9 cellular contexts compared by ENCODE assay signal in the genomic region with DNA sequence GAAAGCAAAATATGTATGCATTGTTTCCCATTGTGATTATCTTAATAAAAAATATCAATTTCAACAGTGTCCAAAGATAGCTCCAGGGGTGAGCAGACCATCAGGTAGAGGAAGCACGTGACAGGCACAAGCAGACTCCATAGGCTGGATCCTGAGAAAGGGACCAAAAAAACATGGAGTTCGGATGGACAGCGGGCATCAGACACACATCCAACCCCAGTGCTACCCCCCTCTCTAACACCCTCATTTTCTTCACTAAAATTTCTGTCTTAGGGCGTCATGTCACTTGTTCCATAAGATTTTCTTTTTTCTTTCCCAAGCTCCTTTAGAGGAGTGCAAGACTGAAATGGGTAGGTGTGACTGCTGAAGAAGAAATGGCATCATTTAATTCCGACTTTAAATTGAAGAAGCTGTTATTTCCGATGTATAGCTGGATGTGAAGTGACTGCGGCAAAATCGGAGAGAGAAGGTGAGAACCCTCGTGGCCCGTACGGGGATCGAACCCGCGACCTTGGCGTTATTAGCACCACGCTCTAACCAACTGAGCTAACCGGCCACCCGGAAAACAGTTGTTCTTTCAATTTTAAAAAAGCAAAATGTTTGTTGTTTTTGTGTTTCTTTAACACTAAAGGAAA. TPM values are rescaled to one million over a fixed set of nuclear protein-coding genes. Genes with fewer than 3 reads are reported as not detected.
DNase-seq lines count a peak whose midpoint lies in the region; ATAC-seq and TF ChIP-seq lines count a peak whose summit lies in the region.
"Had no signal": no experiment of that assay in that cellular context is flagged by ENCODE, and none has a peak within 500 bp of the region (broad histone marks: within the 10 kb centered on the region; RNA-seq: fewer than 3 reads in every experiment).

No MANE protein-coding gene starts in this region.

- H3K4me3 Mint-ChIP-seq in natural killer cell treated with Interleukin-12 subunit alpha and Interleukin-12 subunit beta and Interleukin-15 and Interleukin-18, amount 100 ng/mL, for 72 hours = peak overlapping the region; percentile 70

- no peaks in the 10 kb centered on the region; the same call in 1 of the 2 replicates for H3K27me3 ChIP-seq in GM06990 (replicated peaks; ENCODE audit: control insufficient read depth, insufficient read depth, low read length)
- no peaks in the 10 kb centered on the region for H3K27me3 ChIP-seq in OCI-LY1 (ENCODE audit: insufficient read depth, low read length)

- H3K27ac Mint-ChIP-seq in natural killer cell treated with Interleukin-12 subunit alpha and Interleukin-12 subunit beta and Interleukin-15 and Interleukin-18, amount 100 ng/mL, for 72 hours = peak overlapping the region in 1 of 2 donors; percentile 48

- peaks cover 11 to 28% of the 10 kb centered on the region in 2 donors for H3K4me1 Mint-ChIP-seq in natural killer cell treated with Interleukin-12 subunit alpha and Interleukin-12 subunit beta and Interleukin-15 and Interleukin-18, amount 100 ng/mL, for 72 hours (ENCODE audit: low read depth in 2 of 2)

- H3K4me3 ChIP-seq in GM06990 (replicated peaks; ENCODE audit: low read depth, low read length) (peak overlapping the region; percentile 58), OCI-LY1 (ENCODE audit: low read depth, low read length, poor library complexity, severe bottlenecking) (no peak overlapping the region)

- no peaks in the 10 kb centered on the region for H3K9me3 Mint-ChIP-seq in natural killer cell treated with Interleukin-12 subunit alpha and Interleukin-12 subunit beta and Interleukin-15 and Interleukin-18, amount 100 ng/mL, for 72 hours

- no peak overlapping the region for H2AFZ ChIP-seq in OCI-LY1 (ENCODE audit: low read length)

- peak; percentile 72 for DNase-seq in GM06990 (ENCODE audit: extremely low read depth, insufficient read length)
- peak; percentile 39 for DNase-seq in amniotic stem cell (lab: John Stamatoyannopoulos, UW)
- DNase-seq in natural killer cell treated with Interleukin-12 subunit alpha and Interleukin-12 subunit beta and Interleukin-15 and Interleukin-18, amount 100 ng/mL, for 72 hours (ENCODE audit: low spot score) = no peak
- DNase-seq in NCI-H2107 (lab: John Stamatoyannopoulos, UW) = no peak
- no peak for DNase-seq in superior temporal gyrus (ENCODE audit: extremely low spot score)
- DNase-seq in GM13977 (ENCODE audit: low spot score) = no peak

- ATAC-seq in natural killer cell treated with Interleukin-12 subunit alpha and Interleukin-12 subunit beta and Interleukin-15 and Interleukin-18, amount 100 ng/mL, for 72 hours = peak; percentile 60 to 90
- ATAC-seq in HG03571 (IDR thresholded peaks at IDR 0.05; ENCODE audit: unreplicated experiment) = no peak

- H4K20me1 ChIP-seq in OCI-LY1 (ENCODE audit: insufficient read depth, low read length) = no peaks in the 10 kb centered on the region

- no peaks in the 10 kb centered on the region for H3F3A ChIP-seq in OCI-LY1 (ENCODE audit: insufficient read depth, low read length)

- H3K4me2 ChIP-seq in OCI-LY1 (ENCODE audit: low read length) = peak overlapping the region; percentile 20; the same call in 1 of the 2 replicates

- H3K9me3 ChIP-seq in OCI-LY1 (ENCODE audit: low read length) = no peaks in the 10 kb centered on the region
- H3K9me3 ChIP-seq: neutrophil had no signal

- in situ Hi-C loops in GM13977 (cut with MboI; ENCODE audit: low pct_unique_long_range_greater_than_20kb, low sequenced_read_pairs, unreplicated experiment) = no loop called here

- no peak overlapping the region for H3K9ac ChIP-seq in OCI-LY1 (ENCODE audit: low read length)

- no peak overlapping the region for H3K27ac ChIP-seq in OCI-LY1 (ENCODE audit: low read depth, low read length, poor library complexity, severe bottlenecking)
- H3K27ac ChIP-seq: neutrophil had no signal

- peaks cover 27% of the 10 kb centered on the region for H3K36me3 Mint-ChIP-seq in natural killer cell treated with Interleukin-12 subunit alpha and Interleukin-12 subunit beta and Interleukin-15 and Interleukin-18, amount 100 ng/mL, for 72 hours

- H3K36me3 ChIP-seq in GM06990 (ENCODE audit: control insufficient read depth, insufficient read depth, low read length) = no peaks in the 10 kb centered on the region
- H3K36me3 ChIP-seq in OCI-LY1 (ENCODE audit: insufficient read depth, low read length) = no peaks in the 10 kb centered on the region
- H3K36me3 ChIP-seq: neutrophil had no signal

- TF ChIP-seq CTCF in GM06990 (IDR thresholded peaks at IDR 0.05; ENCODE audit: insufficient read depth, low read length, poor library complexity, severe bottlenecking) = no peak
- no peak for TF ChIP-seq CTCF in OCI-LY1 (IDR thresholded peaks at IDR 0.05; ENCODE audit: low read length)
- no peak for TF ChIP-seq CTCF in GM13977 (IDR thresholded peaks at IDR 0.05; ENCODE audit: extremely low read depth, insufficient read depth, missing control alignments)

- H3K79me2 ChIP-seq in OCI-LY1 (ENCODE audit: insufficient read depth, low read length) = no peaks in the 10 kb centered on the region

- H3K4me1 ChIP-seq in OCI-LY1 (ENCODE audit: insufficient read depth, low read length, severe bottlenecking) = peaks cover 22% of the 10 kb centered on the region

- H3K9me2 ChIP-seq in OCI-LY1 (ENCODE audit: low read depth, low read length) = no peaks in the 10 kb centered on the region

- H3K27me3 Mint-ChIP-seq in natural killer cell treated with Interleukin-12 subunit alpha and Interleukin-12 subunit beta and Interleukin-15 and Interleukin-18, amount 100 ng/mL, for 72 hours = peaks cover 42 to 70% of the 10 kb centered on the region in 2 donors

RNA-seq across cellular contexts. Expression of gene PRSS16, which starts 10.3 kb away (rescaled TPM):
- not detected for total RNA-seq in natural killer cell treated with Interleukin-12 subunit alpha and Interleukin-12 subunit beta and Interleukin-15 and Interleukin-18, amount 100 ng/mL, for 72 hours

Comparison
In these comparisons a context has a peak if more than half of its experiments do, and no peak if none do; other contexts are left out.
1. DNase-seq: peak in GM06990 (single experiment) and amniotic stem cell (single experiment); none in natural killer cell treated with Interleukin-12 subunit alpha and Interleukin-12 subunit beta and Interleukin-15 and Interleukin-18, amount 100 ng/mL, for 72 hours (single experiment), NCI-H2107 (single experiment), superior temporal gyrus (single experiment) and GM13977 (single experiment).